Comparison of ENCODE assay signal across 14 cellular contexts in genomic region chr13:111181977-111182376, GRCh38.
"Had no signal": no experiment of that assay in that cellular context is flagged by ENCODE, and none has a peak within 500 bp of the region (broad histone marks: within the 10 kb centered on the region; RNA-seq: fewer than 3 reads in every experiment).

No MANE protein-coding gene starts in this region.

- H3K4me3 ChIP-seq: right lobe of liver had no signal

- ATAC-seq: activated CD8-positive, alpha-beta memory T cell treated with anti-CD3 and anti-CD28 coated beads, Interleukin-2, amount 10 ng/mL, durations not matched to agents 7 days and 5 days; right lobe of liver; stimulated activated naive CD8-positive, alpha-beta T cell treated with anti-CD3 and anti-CD28 coated beads, Interleukin-15, amount 100 ng/mL, for 72 hours had no signal

- H3K27ac ChIP-seq: right lobe of liver had no signal

- H3K27ac Mint-ChIP-seq: activated CD4-positive, alpha-beta memory T cell treated with anti-CD3 and anti-CD28 coated beads for 36 hours; activated CD8-positive, alpha-beta memory T cell treated with anti-CD3 and anti-CD28 coated beads, Interleukin-2, amount 10 ng/mL, durations not matched to agents 7 days and 5 days; activated naive CD8-positive, alpha-beta T cell treated with anti-CD3 and anti-CD28 coated beads for 36 hours; stimulated activated naive CD8-positive, alpha-beta T cell treated with anti-CD3 and anti-CD28 coated beads, Interleukin-15, amount 100 ng/mL, for 72 hours had no signal

- H3K9me3 ChIP-seq: right lobe of liver had no signal

- H3K27me3 ChIP-seq: right lobe of liver had no signal

- H3K9me3 Mint-ChIP-seq: activated CD4-positive, alpha-beta memory T cell treated with anti-CD3 and anti-CD28 coated beads for 36 hours; central memory CD8-positive, alpha-beta T cell; stimulated activated naive CD8-positive, alpha-beta T cell treated with anti-CD3 and anti-CD28 coated beads, Interleukin-15, amount 100 ng/mL, for 72 hours had no signal

- H3K4me3 Mint-ChIP-seq: activated CD4-positive, alpha-beta memory T cell treated with anti-CD3 and anti-CD28 coated beads for 36 hours; activated CD8-positive, alpha-beta memory T cell treated with anti-CD3 and anti-CD28 coated beads, Interleukin-2, amount 10 ng/mL, durations not matched to agents 7 days and 5 days; activated naive CD8-positive, alpha-beta T cell treated with anti-CD3 and anti-CD28 coated beads for 36 hours; brain; central memory CD8-positive, alpha-beta T cell; stimulated activated naive CD8-positive, alpha-beta T cell treated with anti-CD3 and anti-CD28 coated beads, Interleukin-15, amount 100 ng/mL, for 72 hours had no signal

- DNase-seq: activated CD4-positive, alpha-beta memory T cell treated with anti-CD3 and anti-CD28 coated beads for 36 hours; activated CD4-positive, alpha-beta T cell treated with anti-CD3 and anti-CD28 coated beads for 1 hour; activated CD8-positive, alpha-beta memory T cell treated with anti-CD3 and anti-CD28 coated beads, Interleukin-2, amount 10 ng/mL, durations not matched to agents 7 days and 5 days; activated gamma-delta T cell; activated naive CD8-positive, alpha-beta T cell treated with anti-CD3 and anti-CD28 coated beads for 36 hours; activated T-cell treated with anti-CD3 and anti-CD28 coated beads, Interleukin-2, amount 50 U/mL, for 48 hours; effector memory CD4-positive, alpha-beta T cell; foreskin fibroblast; kidney glomerular epithelial cell; right lobe of liver; stimulated activated naive CD8-positive, alpha-beta T cell treated with anti-CD3 and anti-CD28 coated beads, Interleukin-15, amount 100 ng/mL, for 72 hours; T-helper 9 cell had no signal

- H3K27me3 Mint-ChIP-seq: activated CD4-positive, alpha-beta memory T cell treated with anti-CD3 and anti-CD28 coated beads for 36 hours; activated CD8-positive, alpha-beta memory T cell treated with anti-CD3 and anti-CD28 coated beads, Interleukin-2, amount 10 ng/mL, durations not matched to agents 7 days and 5 days; activated naive CD8-positive, alpha-beta T cell treated with anti-CD3 and anti-CD28 coated beads for 36 hours; brain; central memory CD8-positive, alpha-beta T cell; stimulated activated naive CD8-positive, alpha-beta T cell treated with anti-CD3 and anti-CD28 coated beads, Interleukin-15, amount 100 ng/mL, for 72 hours had no signal

- H3K36me3 ChIP-seq: right lobe of liver had no signal
